10 cellular contexts compared by ENCODE assay signal in the genomic region with DNA sequence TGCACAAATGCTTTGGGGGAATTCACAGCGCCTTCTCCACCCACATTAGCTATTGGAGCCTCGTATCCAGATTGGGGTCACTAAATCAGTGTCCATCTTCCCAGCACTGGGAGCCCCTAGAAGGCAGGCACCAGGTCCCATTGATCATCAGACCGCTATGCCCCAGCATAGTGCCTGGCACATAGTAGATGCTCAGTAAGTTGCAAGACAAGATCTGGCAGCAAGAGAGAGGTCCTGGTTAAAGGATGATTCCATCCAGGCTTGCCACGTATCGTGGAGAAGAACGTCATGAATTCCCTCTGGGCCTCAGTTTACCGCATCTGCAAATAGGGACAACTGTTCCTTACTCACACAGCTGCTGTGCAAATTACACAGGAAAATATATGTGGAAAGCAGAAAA. TPM values are rescaled to one million over a fixed set of nuclear protein-coding genes. Genes with fewer than 3 reads are reported as not detected.
A peak's percentile ranks its signal among the peaks of the same experiment; 100 is the strongest.
DNase-seq lines count a peak whose midpoint lies in the region; ATAC-seq, FAIRE-seq and TF ChIP-seq lines count a peak whose summit lies in the region.
"Had no signal": no experiment of that assay in that cellular context is flagged by ENCODE, and none has a peak within 500 bp of the region (broad histone marks: within the 10 kb centered on the region; RNA-seq: fewer than 3 reads in every experiment).

No MANE protein-coding gene starts in this region.

- H3K36me3 Mint-ChIP-seq in activated T-cell treated with anti-CD3 and anti-CD28 coated beads, Interleukin-2, amount 50 U/mL, for 72 hours (ENCODE audit: insufficient read depth in 2 of 2): peaks cover 0 to 2% of the 10 kb centered on the region in 2 donors

- H3K4me3 Mint-ChIP-seq in activated T-cell treated with anti-CD3 and anti-CD28 coated beads, Interleukin-2, amount 50 U/mL, for 72 hours: peak overlapping the region; percentile 6 to 83

- H3K4me1 Mint-ChIP-seq in activated T-cell treated with anti-CD3 and anti-CD28 coated beads, Interleukin-2, amount 50 U/mL, for 72 hours (ENCODE audit: low read depth): peaks cover 59% of the 10 kb centered on the region

- WGBS in thyroid gland, 2 donors: 82 to 84% methylated on average over 7 of the region's 7 CpGs

- intact Hi-C loops in left lung (cut with DNase I) (no loop called here), thyroid gland (cut with DNase I) (loop anchor here (5.0 kb wide), 1 partner anchor 46 kb away; a partner anchor contains a TSS)

- no peak for TF ChIP-seq CTCF in left lung (IDR thresholded peaks at IDR 0.05)
- TF ChIP-seq CTCF in thyroid gland (IDR thresholded peaks at IDR 0.05): no peak

- H3K27me3 Mint-ChIP-seq in activated T-cell treated with anti-CD3 and anti-CD28 coated beads, Interleukin-2, amount 50 U/mL, for 72 hours (ENCODE audit: low read depth): no peaks in the 10 kb centered on the region

- H3K27ac ChIP-seq in left lung (peak overlapping the region; percentile 17 to 88), thyroid gland (peak overlapping the region; percentile 69 to 99 (median 96))

- no peak for TF ChIP-seq POLR2A in thyroid gland (IDR thresholded peaks at IDR 0.05)

- no peak for FAIRE-seq in HTR-8/SVneo (lab: Jason Lieb, UNC)

- H3K9me3 ChIP-seq in adipocyte (ENCODE audit: control insufficient read depth, low read length) (no peaks in the 10 kb centered on the region), left lung (no peaks in the 10 kb centered on the region), thyroid gland (no peaks in the 10 kb centered on the region)

- DNase-seq in activated T-cell treated with anti-CD3 and anti-CD28 coated beads, Interleukin-2, amount 50 U/mL, for 72 hours: no peak
- DNase-seq in activated T-cell treated with anti-CD3 and anti-CD28 coated beads for 4 hours (no peak), adipocyte (ENCODE audit: low read depth) (no peak), left lung (no peak), thyroid gland (no peak), NCI-H345 treated with DMSO at 0.1 percent for 48 hours (lab: John Stamatoyannopoulos, UW; ENCODE audit: unreplicated experiment) (no peak), NCI-H146 treated with DMSO at 0.1 percent for 48 hours (lab: John Stamatoyannopoulos, UW; ENCODE audit: unreplicated experiment) (no peak), HTR-8/SVneo (ENCODE audit: insufficient read length, low spot score) (no peak)
- DNase-seq: activated effector memory CD4-positive, alpha-beta T cell treated with anti-CD3 and anti-CD28 coated beads, Interleukin-2, amount 50 U/mL, for 16 hours; NCI-H1048 had no signal

- peak overlapping the region; percentile 96 for H3K4me3 ChIP-seq in adipocyte (ENCODE audit: low read length)
- H3K4me3 ChIP-seq in left lung: peak overlapping the region in 1 of 2 donors; percentile 97
- H3K4me3 ChIP-seq in thyroid gland (replicated peaks in 1 of 3): peak overlapping the region in 1 of 3 donors; percentile 99

- H3K9me3 Mint-ChIP-seq in activated T-cell treated with anti-CD3 and anti-CD28 coated beads, Interleukin-2, amount 50 U/mL, for 72 hours: no peaks in the 10 kb centered on the region

- peaks cover 37% of the 10 kb centered on the region for H3K4me1 ChIP-seq in adipocyte (ENCODE audit: control insufficient read depth, insufficient read depth, low read length)
- peaks cover 29 to 66% of the 10 kb centered on the region in 2 donors for H3K4me1 ChIP-seq in left lung
- H3K4me1 ChIP-seq in thyroid gland: peaks cover 60 to 65% of the 10 kb centered on the region in 2 donors

- peaks cover 3% of the 10 kb centered on the region for H3K36me3 ChIP-seq in adipocyte (ENCODE audit: control insufficient read depth, insufficient read depth, low read length, severe bottlenecking)
- no peaks in the 10 kb centered on the region for H3K36me3 ChIP-seq in left lung
- no peaks in the 10 kb centered on the region for H3K36me3 ChIP-seq in thyroid gland

- H3K27me3 ChIP-seq in adipocyte (replicated peaks; ENCODE audit: control insufficient read depth, insufficient read depth, low read length): no peaks in the 10 kb centered on the region
- no peaks in the 10 kb centered on the region for H3K27me3 ChIP-seq in left lung
- no peaks in the 10 kb centered on the region for H3K27me3 ChIP-seq in thyroid gland

- H3K27ac Mint-ChIP-seq in activated T-cell treated with anti-CD3 and anti-CD28 coated beads, Interleukin-2, amount 50 U/mL, for 72 hours: no peak overlapping the region

- ATAC-seq in activated T-cell treated with anti-CD3 and anti-CD28 coated beads, Interleukin-2, amount 50 U/mL, for 72 hours (replicated peaks in 1 of 2): no peak
- no peak for ATAC-seq in left lung

- H3K9ac ChIP-seq in adipocyte (ENCODE audit: low read length): peak overlapping the region; percentile 88

RNA-seq across cellular contexts. Expression of a gene that starts 1.7 kb away (rescaled TPM):
- 10 to 100 TPM; 22.9 to 27.5 TPM for total RNA-seq in activated T-cell treated with anti-CD3 and anti-CD28 coated beads, Interleukin-2, amount 50 U/mL, for 72 hours
- total RNA-seq in left lung (10 to 100 TPM; 84.5 to 98.3 TPM), thyroid gland (10 to 100 TPM; 42.9 to 92.2 (median 74.5) TPM)

RNA-seq across cellular contexts. Expression of a gene that starts 46.1 kb away (rescaled TPM):
- 100 to 1,000 TPM; 106 to 107 TPM for total RNA-seq in activated T-cell treated with anti-CD3 and anti-CD28 coated beads, Interleukin-2, amount 50 U/mL, for 72 hours
- 100 to 1,000 TPM in 1 of 2 donors, 10 to 100 TPM in 1; 95.3 to 123 TPM for total RNA-seq in left lung
- total RNA-seq in thyroid gland: 10 to 100 TPM; 53.2 to 98.4 (median 69.5) TPM
